ENCODE assay signal across 1 cellular context in the genomic region with DNA sequence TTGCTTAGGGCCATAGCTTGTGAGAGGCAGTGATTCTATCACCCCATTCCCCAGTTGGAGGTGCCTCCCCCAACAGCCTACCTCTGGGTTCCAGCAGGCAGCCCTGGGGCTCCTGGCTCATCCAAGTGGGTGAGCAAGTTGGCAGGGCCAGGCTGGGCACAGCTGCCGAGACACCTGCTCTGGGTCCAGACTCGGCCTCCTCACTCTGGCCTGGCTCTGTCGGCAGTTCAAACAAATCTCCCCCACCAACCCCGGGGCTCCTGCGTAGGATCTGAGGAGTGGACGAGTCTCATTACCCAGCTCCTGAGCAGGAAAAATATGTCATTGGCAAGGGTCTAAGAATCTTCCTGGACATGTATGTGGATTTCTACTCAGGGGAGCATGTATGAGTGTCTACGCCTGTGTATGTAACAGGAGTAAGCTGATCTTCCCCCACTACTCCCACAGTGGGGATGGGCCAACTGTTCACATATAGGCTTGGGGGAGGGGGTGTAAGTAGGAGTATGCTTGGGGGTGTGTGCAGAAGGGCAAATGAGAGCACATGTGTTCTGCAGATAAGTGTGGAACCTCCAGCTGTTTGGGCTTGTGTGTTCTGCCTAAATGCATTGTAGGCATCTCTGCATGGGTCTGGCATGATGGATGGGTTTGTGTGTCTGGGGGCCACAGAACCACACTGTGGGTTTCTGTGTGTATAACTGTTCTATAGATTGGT.
TF ChIP-seq lines count a peak whose summit lies in the region.

No MANE protein-coding gene starts in this region.

TF ChIP-seq in HepG2, 621 proteins besides CTCF, POLR2A, EP300 and RAD21 (continued from another document and continues in another):
- TF ChIP-seq, protein P1, sequence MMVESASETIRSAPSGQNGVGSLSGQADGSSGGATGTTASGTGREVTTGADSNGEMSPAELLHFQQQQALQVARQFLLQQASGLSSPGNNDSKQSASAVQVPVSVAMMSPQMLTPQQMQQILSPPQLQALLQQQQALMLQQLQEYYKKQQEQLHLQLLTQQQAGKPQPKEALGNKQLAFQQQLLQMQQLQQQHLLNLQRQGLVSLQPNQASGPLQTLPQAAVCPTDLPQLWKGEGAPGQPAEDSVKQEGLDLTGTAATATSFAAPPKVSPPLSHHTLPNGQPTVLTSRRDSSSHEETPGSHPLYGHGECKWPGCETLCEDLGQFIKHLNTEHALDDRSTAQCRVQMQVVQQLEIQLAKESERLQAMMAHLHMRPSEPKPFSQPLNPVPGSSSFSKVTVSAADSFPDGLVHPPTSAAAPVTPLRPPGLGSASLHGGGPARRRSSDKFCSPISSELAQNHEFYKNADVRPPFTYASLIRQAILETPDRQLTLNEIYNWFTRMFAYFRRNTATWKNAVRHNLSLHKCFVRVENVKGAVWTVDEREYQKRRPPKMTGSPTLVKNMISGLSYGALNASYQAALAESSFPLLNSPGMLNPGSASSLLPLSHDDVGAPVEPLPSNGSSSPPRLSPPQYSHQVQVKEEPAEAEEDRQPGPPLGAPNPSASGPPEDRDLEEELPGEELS (CRISPR knock-in tag; IDR thresholded peaks at IDR 0.05): peak; percentile 81
- TF ChIP-seq, protein P2, sequence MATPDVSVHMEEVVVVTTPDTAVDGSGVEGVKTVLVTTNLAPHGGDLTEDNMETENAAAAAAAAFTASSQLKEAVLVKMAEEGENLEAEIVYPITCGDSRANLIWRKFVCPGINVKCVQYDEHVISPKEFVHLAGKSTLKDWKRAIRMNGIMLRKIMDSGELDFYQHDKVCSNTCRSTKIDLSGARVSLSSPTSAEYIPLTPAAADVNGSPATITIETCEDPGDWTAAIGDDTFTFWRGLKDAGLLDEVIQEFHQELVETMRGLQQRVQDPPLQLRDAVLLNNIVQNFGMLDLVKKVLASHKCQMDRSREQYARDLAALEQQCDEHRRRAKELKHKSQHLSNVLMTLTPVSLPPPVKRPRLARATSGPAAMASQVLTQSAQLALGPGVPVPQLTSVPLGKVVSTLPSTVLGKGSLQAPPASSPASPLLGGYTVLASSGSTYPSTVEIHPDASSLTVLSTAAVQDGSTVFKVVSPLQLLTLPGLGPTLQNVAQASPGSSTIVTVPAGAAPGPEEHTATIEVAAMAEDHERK (CRISPR knock-in tag; IDR thresholded peaks at IDR 0.05; ENCODE audit: low read depth): no peak
- TF ChIP-seq, protein P3, sequence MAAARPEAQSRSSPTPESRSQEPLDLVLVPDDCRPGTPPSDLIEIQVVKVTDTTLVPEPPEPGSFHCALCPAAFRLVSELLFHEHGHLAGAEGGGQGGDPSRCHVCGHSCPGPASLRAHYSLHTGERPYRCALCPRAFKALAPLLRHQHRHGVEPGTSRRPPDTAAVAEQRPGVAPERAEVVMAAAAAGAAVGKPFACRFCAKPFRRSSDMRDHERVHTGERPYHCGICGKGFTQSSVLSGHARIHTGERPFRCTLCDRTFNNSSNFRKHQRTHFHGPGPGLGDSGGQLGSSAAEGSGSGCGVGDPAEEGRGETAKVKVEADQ (CRISPR knock-in tag; IDR thresholded peaks at IDR 0.05; ENCODE audit: borderline replicate concordance): no peak
- TF ChIP-seq ZNF768 (CRISPR knock-in tag; IDR thresholded peaks at IDR 0.05) (peak; percentile 76), HMG20B (CRISPR knock-in tag; conservative IDR thresholded peaks at IDR 0.05) (peak; percentile 41; the same call in 1 of the 2 replicates), ZNF296 (CRISPR knock-in tag; conservative IDR thresholded peaks at IDR 0.05) (no peak), ZNF569 (CRISPR knock-in tag; IDR thresholded peaks at IDR 0.05; ENCODE audit: borderline replicate concordance) (no peak), HDAC2 (CRISPR knock-in tag; IDR thresholded peaks at IDR 0.05) (peak; percentile 62), ZMYM3 (CRISPR knock-in tag; IDR thresholded peaks at IDR 0.05) (peak; percentile 62; the same call in 1 of the 2 replicates), CCDC6 (CRISPR knock-in tag; IDR thresholded peaks at IDR 0.05) (peak; percentile 91), GATAD1 (CRISPR knock-in tag; IDR thresholded peaks at IDR 0.05) (peak; percentile 59; the same call in 1 of the 2 replicates), SIX1 (CRISPR knock-in tag; IDR thresholded peaks at IDR 0.05; ENCODE audit: borderline replicate concordance) (peak; percentile 76; the same call in 1 of the 2 replicates), FOXK2 (IDR thresholded peaks at IDR 0.05) (peak; percentile 78), PHF20 (CRISPR knock-in tag; IDR thresholded peaks at IDR 0.05) (no peak), CREB1 (IDR thresholded peaks at IDR 0.05) (peak; percentile 27; the same call in 1 of the 2 replicates), CREB1 (CRISPR knock-in tag; IDR thresholded peaks at IDR 0.05) (peak; percentile 72), ZMYM2 (CRISPR knock-in tag; IDR thresholded peaks at IDR 0.05) (no peak), THYN1 (CRISPR knock-in tag; IDR thresholded peaks at IDR 0.05; ENCODE audit: borderline replicate concordance, low read depth) (peak; percentile 30; the same call in 1 of the 2 replicates), MAF1 (CRISPR knock-in tag; IDR thresholded peaks at IDR 0.05; ENCODE audit: borderline replicate concordance) (no peak)
- TF ChIP-seq, protein P4, sequence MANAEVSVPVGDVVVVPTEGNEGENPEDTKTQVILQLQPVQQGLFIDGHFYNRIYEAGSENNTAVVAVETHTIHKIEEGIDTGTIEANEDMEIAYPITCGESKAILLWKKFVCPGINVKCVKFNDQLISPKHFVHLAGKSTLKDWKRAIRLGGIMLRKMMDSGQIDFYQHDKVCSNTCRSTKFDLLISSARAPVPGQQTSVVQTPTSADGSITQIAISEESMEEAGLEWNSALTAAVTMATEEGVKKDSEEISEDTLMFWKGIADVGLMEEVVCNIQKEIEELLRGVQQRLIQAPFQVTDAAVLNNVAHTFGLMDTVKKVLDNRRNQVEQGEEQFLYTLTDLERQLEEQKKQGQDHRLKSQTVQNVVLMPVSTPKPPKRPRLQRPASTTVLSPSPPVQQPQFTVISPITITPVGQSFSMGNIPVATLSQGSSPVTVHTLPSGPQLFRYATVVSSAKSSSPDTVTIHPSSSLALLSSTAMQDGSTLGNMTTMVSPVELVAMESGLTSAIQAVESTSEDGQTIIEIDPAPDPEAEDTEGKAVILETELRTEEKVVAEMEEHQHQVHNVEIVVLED (CRISPR knock-in tag; IDR thresholded peaks at IDR 0.05; ENCODE audit: borderline replicate concordance): no peak
- TF ChIP-seq, protein P5, sequence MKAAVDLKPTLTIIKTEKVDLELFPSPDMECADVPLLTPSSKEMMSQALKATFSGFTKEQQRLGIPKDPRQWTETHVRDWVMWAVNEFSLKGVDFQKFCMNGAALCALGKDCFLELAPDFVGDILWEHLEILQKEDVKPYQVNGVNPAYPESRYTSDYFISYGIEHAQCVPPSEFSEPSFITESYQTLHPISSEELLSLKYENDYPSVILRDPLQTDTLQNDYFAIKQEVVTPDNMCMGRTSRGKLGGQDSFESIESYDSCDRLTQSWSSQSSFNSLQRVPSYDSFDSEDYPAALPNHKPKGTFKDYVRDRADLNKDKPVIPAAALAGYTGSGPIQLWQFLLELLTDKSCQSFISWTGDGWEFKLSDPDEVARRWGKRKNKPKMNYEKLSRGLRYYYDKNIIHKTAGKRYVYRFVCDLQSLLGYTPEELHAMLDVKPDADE (CRISPR knock-in tag; IDR thresholded peaks at IDR 0.05): no peak
- TF ChIP-seq, protein P6, sequence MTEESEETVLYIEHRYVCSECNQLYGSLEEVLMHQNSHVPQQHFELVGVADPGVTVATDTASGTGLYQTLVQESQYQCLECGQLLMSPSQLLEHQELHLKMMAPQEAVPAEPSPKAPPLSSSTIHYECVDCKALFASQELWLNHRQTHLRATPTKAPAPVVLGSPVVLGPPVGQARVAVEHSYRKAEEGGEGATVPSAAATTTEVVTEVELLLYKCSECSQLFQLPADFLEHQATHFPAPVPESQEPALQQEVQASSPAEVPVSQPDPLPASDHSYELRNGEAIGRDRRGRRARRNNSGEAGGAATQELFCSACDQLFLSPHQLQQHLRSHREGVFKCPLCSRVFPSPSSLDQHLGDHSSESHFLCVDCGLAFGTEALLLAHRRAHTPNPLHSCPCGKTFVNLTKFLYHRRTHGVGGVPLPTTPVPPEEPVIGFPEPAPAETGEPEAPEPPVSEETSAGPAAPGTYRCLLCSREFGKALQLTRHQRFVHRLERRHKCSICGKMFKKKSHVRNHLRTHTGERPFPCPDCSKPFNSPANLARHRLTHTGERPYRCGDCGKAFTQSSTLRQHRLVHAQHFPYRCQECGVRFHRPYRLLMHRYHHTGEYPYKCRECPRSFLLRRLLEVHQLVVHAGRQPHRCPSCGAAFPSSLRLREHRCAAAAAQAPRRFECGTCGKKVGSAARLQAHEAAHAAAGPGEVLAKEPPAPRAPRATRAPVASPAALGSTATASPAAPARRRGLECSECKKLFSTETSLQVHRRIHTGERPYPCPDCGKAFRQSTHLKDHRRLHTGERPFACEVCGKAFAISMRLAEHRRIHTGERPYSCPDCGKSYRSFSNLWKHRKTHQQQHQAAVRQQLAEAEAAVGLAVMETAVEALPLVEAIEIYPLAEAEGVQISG (CRISPR knock-in tag; IDR thresholded peaks at IDR 0.05): peak; percentile 53; the same call in 1 of the 2 replicates
- TF ChIP-seq, protein P7, sequence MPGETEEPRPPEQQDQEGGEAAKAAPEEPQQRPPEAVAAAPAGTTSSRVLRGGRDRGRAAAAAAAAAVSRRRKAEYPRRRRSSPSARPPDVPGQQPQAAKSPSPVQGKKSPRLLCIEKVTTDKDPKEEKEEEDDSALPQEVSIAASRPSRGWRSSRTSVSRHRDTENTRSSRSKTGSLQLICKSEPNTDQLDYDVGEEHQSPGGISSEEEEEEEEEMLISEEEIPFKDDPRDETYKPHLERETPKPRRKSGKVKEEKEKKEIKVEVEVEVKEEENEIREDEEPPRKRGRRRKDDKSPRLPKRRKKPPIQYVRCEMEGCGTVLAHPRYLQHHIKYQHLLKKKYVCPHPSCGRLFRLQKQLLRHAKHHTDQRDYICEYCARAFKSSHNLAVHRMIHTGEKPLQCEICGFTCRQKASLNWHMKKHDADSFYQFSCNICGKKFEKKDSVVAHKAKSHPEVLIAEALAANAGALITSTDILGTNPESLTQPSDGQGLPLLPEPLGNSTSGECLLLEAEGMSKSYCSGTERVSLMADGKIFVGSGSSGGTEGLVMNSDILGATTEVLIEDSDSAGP (CRISPR knock-in tag; IDR thresholded peaks at IDR 0.05; ENCODE audit: borderline replicate concordance): peak; percentile 87
- TF ChIP-seq, protein P8, sequence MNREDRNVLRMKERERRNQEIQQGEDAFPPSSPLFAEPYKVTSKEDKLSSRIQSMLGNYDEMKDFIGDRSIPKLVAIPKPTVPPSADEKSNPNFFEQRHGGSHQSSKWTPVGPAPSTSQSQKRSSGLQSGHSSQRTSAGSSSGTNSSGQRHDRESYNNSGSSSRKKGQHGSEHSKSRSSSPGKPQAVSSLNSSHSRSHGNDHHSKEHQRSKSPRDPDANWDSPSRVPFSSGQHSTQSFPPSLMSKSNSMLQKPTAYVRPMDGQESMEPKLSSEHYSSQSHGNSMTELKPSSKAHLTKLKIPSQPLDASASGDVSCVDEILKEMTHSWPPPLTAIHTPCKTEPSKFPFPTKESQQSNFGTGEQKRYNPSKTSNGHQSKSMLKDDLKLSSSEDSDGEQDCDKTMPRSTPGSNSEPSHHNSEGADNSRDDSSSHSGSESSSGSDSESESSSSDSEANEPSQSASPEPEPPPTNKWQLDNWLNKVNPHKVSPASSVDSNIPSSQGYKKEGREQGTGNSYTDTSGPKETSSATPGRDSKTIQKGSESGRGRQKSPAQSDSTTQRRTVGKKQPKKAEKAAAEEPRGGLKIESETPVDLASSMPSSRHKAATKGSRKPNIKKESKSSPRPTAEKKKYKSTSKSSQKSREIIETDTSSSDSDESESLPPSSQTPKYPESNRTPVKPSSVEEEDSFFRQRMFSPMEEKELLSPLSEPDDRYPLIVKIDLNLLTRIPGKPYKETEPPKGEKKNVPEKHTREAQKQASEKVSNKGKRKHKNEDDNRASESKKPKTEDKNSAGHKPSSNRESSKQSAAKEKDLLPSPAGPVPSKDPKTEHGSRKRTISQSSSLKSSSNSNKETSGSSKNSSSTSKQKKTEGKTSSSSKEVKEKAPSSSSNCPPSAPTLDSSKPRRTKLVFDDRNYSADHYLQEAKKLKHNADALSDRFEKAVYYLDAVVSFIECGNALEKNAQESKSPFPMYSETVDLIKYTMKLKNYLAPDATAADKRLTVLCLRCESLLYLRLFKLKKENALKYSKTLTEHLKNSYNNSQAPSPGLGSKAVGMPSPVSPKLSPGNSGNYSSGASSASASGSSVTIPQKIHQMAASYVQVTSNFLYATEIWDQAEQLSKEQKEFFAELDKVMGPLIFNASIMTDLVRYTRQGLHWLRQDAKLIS (CRISPR knock-in tag; IDR thresholded peaks at IDR 0.05): peak; percentile 98; the same call in 1 of the 2 replicates
- TF ChIP-seq, protein P9, sequence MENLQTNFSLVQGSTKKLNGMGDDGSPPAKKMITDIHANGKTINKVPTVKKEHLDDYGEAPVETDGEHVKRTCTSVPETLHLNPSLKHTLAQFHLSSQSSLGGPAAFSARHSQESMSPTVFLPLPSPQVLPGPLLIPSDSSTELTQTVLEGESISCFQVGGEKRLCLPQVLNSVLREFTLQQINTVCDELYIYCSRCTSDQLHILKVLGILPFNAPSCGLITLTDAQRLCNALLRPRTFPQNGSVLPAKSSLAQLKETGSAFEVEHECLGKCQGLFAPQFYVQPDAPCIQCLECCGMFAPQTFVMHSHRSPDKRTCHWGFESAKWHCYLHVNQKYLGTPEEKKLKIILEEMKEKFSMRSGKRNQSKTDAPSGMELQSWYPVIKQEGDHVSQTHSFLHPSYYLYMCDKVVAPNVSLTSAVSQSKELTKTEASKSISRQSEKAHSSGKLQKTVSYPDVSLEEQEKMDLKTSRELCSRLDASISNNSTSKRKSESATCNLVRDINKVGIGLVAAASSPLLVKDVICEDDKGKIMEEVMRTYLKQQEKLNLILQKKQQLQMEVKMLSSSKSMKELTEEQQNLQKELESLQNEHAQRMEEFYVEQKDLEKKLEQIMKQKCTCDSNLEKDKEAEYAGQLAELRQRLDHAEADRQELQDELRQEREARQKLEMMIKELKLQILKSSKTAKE (CRISPR knock-in tag; IDR thresholded peaks at IDR 0.05; ENCODE audit: borderline replicate concordance): peak; percentile 87; the same call in 1 of the 2 replicates
- TF ChIP-seq, protein P10, sequence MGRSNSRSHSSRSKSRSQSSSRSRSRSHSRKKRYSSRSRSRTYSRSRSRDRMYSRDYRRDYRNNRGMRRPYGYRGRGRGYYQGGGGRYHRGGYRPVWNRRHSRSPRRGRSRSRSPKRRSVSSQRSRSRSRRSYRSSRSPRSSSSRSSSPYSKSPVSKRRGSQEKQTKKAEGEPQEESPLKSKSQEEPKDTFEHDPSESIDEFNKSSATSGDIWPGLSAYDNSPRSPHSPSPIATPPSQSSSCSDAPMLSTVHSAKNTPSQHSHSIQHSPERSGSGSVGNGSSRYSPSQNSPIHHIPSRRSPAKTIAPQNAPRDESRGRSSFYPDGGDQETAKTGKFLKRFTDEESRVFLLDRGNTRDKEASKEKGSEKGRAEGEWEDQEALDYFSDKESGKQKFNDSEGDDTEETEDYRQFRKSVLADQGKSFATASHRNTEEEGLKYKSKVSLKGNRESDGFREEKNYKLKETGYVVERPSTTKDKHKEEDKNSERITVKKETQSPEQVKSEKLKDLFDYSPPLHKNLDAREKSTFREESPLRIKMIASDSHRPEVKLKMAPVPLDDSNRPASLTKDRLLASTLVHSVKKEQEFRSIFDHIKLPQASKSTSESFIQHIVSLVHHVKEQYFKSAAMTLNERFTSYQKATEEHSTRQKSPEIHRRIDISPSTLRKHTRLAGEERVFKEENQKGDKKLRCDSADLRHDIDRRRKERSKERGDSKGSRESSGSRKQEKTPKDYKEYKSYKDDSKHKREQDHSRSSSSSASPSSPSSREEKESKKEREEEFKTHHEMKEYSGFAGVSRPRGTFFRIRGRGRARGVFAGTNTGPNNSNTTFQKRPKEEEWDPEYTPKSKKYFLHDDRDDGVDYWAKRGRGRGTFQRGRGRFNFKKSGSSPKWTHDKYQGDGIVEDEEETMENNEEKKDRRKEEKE (IDR thresholded peaks at IDR 0.05): no peak
